In the genomic region with DNA sequence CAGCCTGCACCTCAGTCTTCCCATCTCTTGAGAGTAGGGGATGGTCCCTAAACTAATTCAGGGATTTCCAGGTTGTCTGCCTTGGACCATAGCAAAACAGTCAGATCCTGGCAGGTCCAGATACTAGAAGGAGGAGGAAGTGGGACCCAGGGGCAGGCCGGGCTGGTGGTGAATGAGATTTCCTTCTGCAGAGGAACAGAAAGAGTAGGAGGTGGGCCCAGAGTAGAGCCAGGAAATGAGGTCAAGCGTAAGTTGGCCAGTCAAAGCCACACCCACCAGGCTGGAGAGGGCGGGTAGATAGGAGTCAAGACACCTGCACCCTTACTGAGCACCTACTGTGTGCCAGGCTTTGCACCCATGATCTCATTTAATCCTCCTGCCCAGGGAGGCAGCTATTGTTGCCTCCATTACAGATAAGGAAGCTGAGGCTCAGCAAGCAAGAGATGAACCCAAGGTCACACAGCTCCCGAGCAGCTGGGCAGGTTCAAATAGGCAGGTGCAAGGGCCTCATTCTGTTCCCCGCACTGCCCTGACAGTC, we compare ENCODE assay signal across 14 cellular contexts. TPM values are rescaled to one million over a fixed set of nuclear protein-coding genes. Genes with fewer than 3 reads are reported as not detected.
DNase-seq lines count a peak whose midpoint lies in the region; ATAC-seq and TF ChIP-seq lines count a peak whose summit lies in the region.
"Had no signal": no experiment of that assay in that cellular context is flagged by ENCODE, and none has a peak within 500 bp of the region (broad histone marks: within the 10 kb centered on the region; RNA-seq: fewer than 3 reads in every experiment).

No MANE protein-coding gene starts in this region.

- H3K4me3 ChIP-seq in right atrium auricular region: peak overlapping the region; percentile 43 to 55
- peak overlapping the region; percentile 42 to 64 (median 52) for H3K4me3 ChIP-seq in upper lobe of left lung

- POLR2A ChIA-PET in activated CD4-positive, alpha-beta T cell treated with anti-CD3 and anti-CD28 coated beads for 36 hours (lab: Charles Lee): no interaction called here

- H3K9me3 ChIP-seq in right atrium auricular region (no peaks in the 10 kb centered on the region), upper lobe of left lung (no peaks in the 10 kb centered on the region)
- H3K9me3 ChIP-seq: neutrophil had no signal

- peak; percentile 51 for ATAC-seq in activated CD4-positive, alpha-beta T cell treated with anti-CD3 and anti-CD28 coated beads for 36 hours
- ATAC-seq in upper lobe of left lung (ENCODE audit: low FRiP score in 2 of 2) (peak in 1 of 2 donors; percentile 25), GM18519 (IDR thresholded peaks at IDR 0.05; ENCODE audit: low FRiP score, unreplicated experiment) (no peak)

- TF ChIP-seq POLR2A in upper lobe of left lung (IDR thresholded peaks at IDR 0.05): peak in 1 of 4 donors; percentile 28

- CTCF ChIA-PET in activated CD4-positive, alpha-beta T cell treated with anti-CD3 and anti-CD28 coated beads for 36 hours (lab: Charles Lee): interaction anchor here (0.6 to 2.4 kb wide), 4 partner anchors 11 to 230 kb away, joined by 3 to 15 read pairs (median 6); no protein-coding TSS in a partner anchor

- H3K4me1 Mint-ChIP-seq in activated CD4-positive, alpha-beta T cell treated with anti-CD3 and anti-CD28 coated beads for 36 hours: no peaks in the 10 kb centered on the region

- H3K4me1 ChIP-seq in right atrium auricular region (peaks cover 0 to 46% of the 10 kb centered on the region in 2 donors), upper lobe of left lung (peaks cover 10 to 45% (median 42%) of the 10 kb centered on the region in 4 donors)

- 44 to 56% methylated on average over 5 of the region's 5 CpGs for WGBS in upper lobe of left lung, 2 donors

- H3K36me3 Mint-ChIP-seq in activated CD4-positive, alpha-beta T cell treated with anti-CD3 and anti-CD28 coated beads for 36 hours (ENCODE audit: low read depth): no peaks in the 10 kb centered on the region

- peak overlapping the region; percentile 76 to 79 for H3K27ac ChIP-seq in right atrium auricular region
- H3K27ac ChIP-seq in upper lobe of left lung: peak overlapping the region; percentile 86 to 91 (median 89)
- H3K27ac ChIP-seq: neutrophil had no signal

- H3K27me3 Mint-ChIP-seq in activated CD4-positive, alpha-beta T cell treated with anti-CD3 and anti-CD28 coated beads for 36 hours: peaks cover 13% of the 10 kb centered on the region

- DNase-seq in activated CD4-positive, alpha-beta T cell treated with anti-CD3 and anti-CD28 coated beads for 36 hours: peak; percentile 15
- DNase-seq in activated CD4-positive, alpha-beta T cell treated with anti-CD3 and anti-CD28 coated beads for 48 hours: no peak
- peak; percentile 36 for DNase-seq in RPMI8226
- DNase-seq in right atrium auricular region (ENCODE audit: low spot score): peak; percentile 73
- peak in 1 of 2 donors; percentile 67 for DNase-seq in upper lobe of left lung
- DNase-seq in HCEC 1CT: no peak
- DNase-seq in GOT3 (lab: John Stamatoyannopoulos, UW): no peak
- DNase-seq: 8988T; DMS153; IMR-90; NCI-H345; stimulated activated CD4-positive, alpha-beta T cell treated with anti-CD3 and anti-CD28 coated beads, Interleukin-4, amount 100 ng/mL, for 4 hours had no signal

- intact Hi-C loops in activated CD4-positive, alpha-beta T cell treated with anti-CD3 and anti-CD28 coated beads for 36 hours (cut with DNase I, micrococcal nuclease): no loop called here

- no peak overlapping the region for H3K4me3 Mint-ChIP-seq in activated CD4-positive, alpha-beta T cell treated with anti-CD3 and anti-CD28 coated beads for 36 hours

- no peak for TF ChIP-seq CTCF in right atrium auricular region (IDR thresholded peaks at IDR 0.05)
- no peak for TF ChIP-seq CTCF in upper lobe of left lung (IDR thresholded peaks at IDR 0.05)

- H3K27me3 ChIP-seq in right atrium auricular region: no peaks in the 10 kb centered on the region
- H3K27me3 ChIP-seq in upper lobe of left lung: no peaks in the 10 kb centered on the region

- no peak overlapping the region for H3K27ac Mint-ChIP-seq in activated CD4-positive, alpha-beta T cell treated with anti-CD3 and anti-CD28 coated beads for 36 hours

- H3K36me3 ChIP-seq in right atrium auricular region (no peaks in the 10 kb centered on the region), upper lobe of left lung (no peaks in the 10 kb centered on the region)
- H3K36me3 ChIP-seq: neutrophil had no signal

- no peaks in the 10 kb centered on the region for H3K9me3 Mint-ChIP-seq in activated CD4-positive, alpha-beta T cell treated with anti-CD3 and anti-CD28 coated beads for 36 hours (ENCODE audit: low read depth)

- no peak for TF ChIP-seq EP300 in upper lobe of left lung (IDR thresholded peaks at IDR 0.05)

RNA-seq across cellular contexts. Expression of a gene that starts 2.6 kb away (rescaled TPM):
- total RNA-seq in activated CD4-positive, alpha-beta T cell treated with anti-CD3 and anti-CD28 coated beads for 36 hours: not detected
- total RNA-seq in right atrium auricular region (10 to 100 TPM; 47.4 to 58.0 TPM), upper lobe of left lung (100 to 1,000 TPM in 3 of 6 donors, 10 to 100 TPM in 3; 54.5 to 146 (median 89.8) TPM)
- total RNA-seq: IMR-90 had no signal

RNA-seq across cellular contexts. Expression of a gene that starts 58.0 kb away (rescaled TPM):
- total RNA-seq in activated CD4-positive, alpha-beta T cell treated with anti-CD3 and anti-CD28 coated beads for 36 hours: not detected
- under 1 TPM; 0.48 to 0.75 TPM for total RNA-seq in right atrium auricular region
- total RNA-seq in upper lobe of left lung: 1 to 10 TPM in 1 of 6 donors, under 1 TPM in 3, not detected in 2; 0.22 to 1.0 (median 0.35) TPM
- total RNA-seq: IMR-90 had no signal

Comparison
In these comparisons a context has a peak if more than half of its experiments do, and no peak if none do; other contexts are left out.
1. DNase-seq: peak in activated CD4-positive, alpha-beta T cell treated with anti-CD3 and anti-CD28 coated beads for 36 hours (single experiment), RPMI8226 (single experiment) and right atrium auricular region (single experiment); none in activated CD4-positive, alpha-beta T cell treated with anti-CD3 and anti-CD28 coated beads for 48 hours (single experiment), HCEC 1CT (single experiment) and GOT3 (single experiment).
2. RNA of a gene that starts 2.6 kb away (total RNA-seq): 54.5 to 146 TPM in upper lobe of left lung and 47.4 to 58.0 TPM in right atrium auricular region; not detected in activated CD4-positive, alpha-beta T cell treated with anti-CD3 and anti-CD28 coated beads for 36 hours; every median in the first group is over 10 times any median in the second.